Comparison of ENCODE assay signal across 27 cellular contexts in genomic region chr18:22113144-22113813, GRCh38. TPM values are rescaled to one million over a fixed set of nuclear protein-coding genes. Genes with fewer than 3 reads are reported as not detected.
A peak's percentile ranks its signal among the peaks of the same experiment; 100 is the strongest.
DNase-seq lines count a peak whose midpoint lies in the region; ATAC-seq, FAIRE-seq and TF ChIP-seq lines count a peak whose summit lies in the region.
"Had no signal": no experiment of that assay in that cellular context is flagged by ENCODE, and none has a peak within 500 bp of the region (broad histone marks: within the 10 kb centered on the region; RNA-seq: fewer than 3 reads in every experiment).

No MANE protein-coding gene starts in this region.

- no peaks in the 10 kb centered on the region for H3K36me3 ChIP-seq in adrenal gland (replicated peaks in 1 of 2)
- H3K36me3 ChIP-seq in hepatocyte (replicated peaks; ENCODE audit: insufficient read depth, low read depth), result no peaks in the 10 kb centered on the region
- no peaks in the 10 kb centered on the region for H3K36me3 ChIP-seq in pancreas
- no peaks in the 10 kb centered on the region for H3K36me3 ChIP-seq in A673 (ENCODE audit: insufficient read depth, low read length, poor library complexity, severe bottlenecking)
- H3K36me3 ChIP-seq: left lung had no signal

- peak; percentile 51 to 65 (median 59) for ATAC-seq in pancreas
- ATAC-seq: activated CD4-positive, CD25-positive, alpha-beta regulatory T cell treated with anti-CD3 and anti-CD28 coated beads, Interleukin-2, amount 50 U/mL, for 24 hours; activated CD8-positive, alpha-beta T cell treated with anti-CD3 and anti-CD28 coated beads, Interleukin-2, amount 10 ng/mL, durations not matched to agents 7 days and 5 days; GM23338; left lung had no signal

- BruUV-seq in A673 (replicated peaks; lab: Mats Ljungman, UMichigan), result no TSS peak

- H2AFZ ChIP-seq in hepatocyte, result no peak overlapping the region
- H2AFZ ChIP-seq: GM23338 had no signal

- POLR2A ChIA-PET in A673 (lab: Charles Lee; ENCODE audit: low non-redundant PET), result no interaction called here

- TF ChIP-seq POLR2A in H54 (IDR thresholded peaks at IDR 0.05; ENCODE audit: low read depth, low read length) (no peak), adrenal gland (IDR thresholded peaks at IDR 0.05) (no peak)

- H3K27me3 ChIP-seq in adrenal gland (no peaks in the 10 kb centered on the region), hepatocyte (no peaks in the 10 kb centered on the region), pancreas (no peaks in the 10 kb centered on the region), A673 (replicated peaks; ENCODE audit: insufficient read depth, low read depth, low read length, poor library complexity) (no peaks in the 10 kb centered on the region)
- H3K27me3 ChIP-seq: left lung had no signal

- H3K9me3 ChIP-seq in adrenal gland (replicated peaks in 1 of 3) (no peaks in the 10 kb centered on the region), hepatocyte (ENCODE audit: low read depth) (no peaks in the 10 kb centered on the region), pancreas (no peaks in the 10 kb centered on the region), A673 (ENCODE audit: low read depth, low read length, poor library complexity, severe bottlenecking) (no peaks in the 10 kb centered on the region)
- H3K9me3 ChIP-seq: left lung had no signal

- 29 to 46% (median 39%) methylated on average over 9 of the region's 9 CpGs for WGBS in adrenal gland, 4 donors
- 84% methylated on average over 9 of the region's 9 CpGs for WGBS in hepatocyte (ENCODE audit: low lambda C conversion rate, missing lambda C conversion rate)
- 25% methylated on average over 9 of the region's 9 CpGs for WGBS in pancreas, 2 donors

- CTCF ChIA-PET in A673 (lab: Charles Lee), result no interaction called here

- FAIRE-seq in H54 (lab: Jason Lieb, UNC), result no peak
- no peak for FAIRE-seq in pancreas (lab: Jason Lieb, UNC)
- no peak for FAIRE-seq in D721Med (lab: Jason Lieb, UNC)
- FAIRE-seq: endothelial cell of umbilical vein had no signal

- DNase-seq in H54 (ENCODE audit: insufficient read length, low spot score) (peak; percentile 5), adrenal gland (peak; percentile 71 to 91 (median 81)), hepatocyte (ENCODE audit: low spot score) (no peak), pancreas (peak in 4 of 6 donors; percentile 40 to 73 (median 61)), A673 (ENCODE audit: low spot score) (no peak), NCI-H524 treated with DMSO at 0.1 percent for 48 hours (lab: John Stamatoyannopoulos, UW) (no peak), NCI-H1092 (lab: John Stamatoyannopoulos, UW) (no peak), D721Med (ENCODE audit: insufficient read length, low spot score) (no peak)
- DNase-seq: activated CD8-positive, alpha-beta T cell treated with anti-CD3 and anti-CD28 coated beads, Interleukin-2, amount 10 ng/mL, durations not matched to agents 7 days and 5 days; activated naive CD4-positive, alpha-beta T cell treated with Interleukin-2 at 50 U/mL for 16 hours; activated T-cell treated with anti-CD3 and anti-CD28 coated beads, Interleukin-2, amount 50 U/mL, for 1 hour; amniotic stem cell; C1 segment of cervical spinal cord; Calu3; caudate nucleus; dermis blood vessel endothelial cell; glutamatergic neuron; IMR-90; MM.1S; NCI-H1436; SHP77 treated with DMSO at 0.1 percent for 48 hours; stimulated activated CD4-positive, alpha-beta T cell treated with anti-CD3 and anti-CD28 coated beads, Interleukin-4, amount 100 ng/mL, for 4 hours; trophoblast cell had no signal

- no peak overlapping the region for H3K27ac ChIP-seq in adrenal gland
- peak overlapping the region; percentile 82 for H3K27ac ChIP-seq in hepatocyte
- no peak overlapping the region for H3K27ac ChIP-seq in pancreas
- H3K27ac ChIP-seq in A673 (ENCODE audit: low read depth, low read length, poor library complexity, severe bottlenecking), result no peak overlapping the region
- H3K27ac ChIP-seq: left lung had no signal

- H3K9me2 ChIP-seq in hepatocyte (replicated peaks; ENCODE audit: insufficient read depth), result no peaks in the 10 kb centered on the region

- TF ChIP-seq CTCF in adrenal gland (IDR thresholded peaks at IDR 0.05), result no peak
- no peak for TF ChIP-seq CTCF in hepatocyte (IDR thresholded peaks at IDR 0.05; ENCODE audit: poor library complexity)
- no peak for TF ChIP-seq CTCF in pancreas (IDR thresholded peaks at IDR 0.05)
- TF ChIP-seq CTCF in A673 (conservative IDR thresholded peaks at IDR 0.05; ENCODE audit: low read depth, low read length), result no peak
- no peak for TF ChIP-seq CTCF in D721Med (IDR thresholded peaks at IDR 0.05; ENCODE audit: insufficient read depth, missing control alignments)

- H3K4me2 ChIP-seq in hepatocyte, result no peak overlapping the region
- H3K4me2 ChIP-seq: GM23338 had no signal

- intact Hi-C loops in adrenal gland (cut with DNase I) (no loop called here), pancreas (cut with DNase I) (no loop called here), A673 (cut with micrococcal nuclease; ENCODE audit: unreplicated experiment) (no loop called here)

- no peaks in the 10 kb centered on the region for H4K20me1 ChIP-seq in hepatocyte (ENCODE audit: insufficient read depth, poor library complexity, severe bottlenecking)

- H3K4me3 ChIP-seq in adrenal gland (no peak overlapping the region), hepatocyte (no peak overlapping the region), pancreas (no peak overlapping the region), A673 (ENCODE audit: low read depth, low read length, poor library complexity, severe bottlenecking) (no peak overlapping the region)
- H3K4me3 ChIP-seq: GM23338, left lung had no signal

- H3K4me1 ChIP-seq in adrenal gland (replicated peaks in 1 of 2), result peaks cover 4 to 5% of the 10 kb centered on the region in 2 donors
- peaks cover 25% of the 10 kb centered on the region for H3K4me1 ChIP-seq in hepatocyte (ENCODE audit: insufficient read depth)
- H3K4me1 ChIP-seq in pancreas, result peaks cover 8 to 13% (median 12%) of the 10 kb centered on the region in 3 donors
- no peaks in the 10 kb centered on the region for H3K4me1 ChIP-seq in A673 (ENCODE audit: insufficient read depth, low read length, poor library complexity, severe bottlenecking)
- H3K4me1 ChIP-seq: left lung had no signal

- H3K79me2 ChIP-seq in hepatocyte, result peaks cover 10% of the 10 kb centered on the region

RNA-seq across cellular contexts. Expression of gene GATA6, which starts 56.1 kb away (rescaled TPM):
- total RNA-seq in adrenal gland (100 to 1,000 TPM; 118 to 222 (median 141) TPM), hepatocyte (122 and 125 TPM in 2 replicates), pancreas (10 to 100 TPM; 18.8 to 36.4 (median 24.9) TPM), A673 (2021) (0.20 and 0.21 TPM in 2 replicates)
- polyA plus RNA-seq in adrenal gland (10 to 100 TPM; 31.3 to 55.7 (median 48.2) TPM), hepatocyte (116 and 128 TPM in 2 replicates), pancreas (10 to 100 TPM; 15.4 to 20.1 TPM)
- total RNA-seq: activated CD8-positive, alpha-beta T cell treated with anti-CD3 and anti-CD28 coated beads, Interleukin-2, amount 10 ng/mL, durations not matched to agents 7 days and 5 days; GM23338 had no signal

Comparison
In these comparisons a context has a peak if more than half of its experiments do, and no peak if none do; other contexts are left out.
1. DNase-seq: peak in H54 (single experiment), adrenal gland (7 of 7) and pancreas (4 of 6); none in hepatocyte (single experiment), A673 (single experiment), NCI-H524 treated with DMSO at 0.1 percent for 48 hours (single experiment), NCI-H1092 (single experiment) and D721Med (single experiment).
2. RNA of gene GATA6, which starts 56.1 kb away (total RNA-seq): 118 to 222 TPM in adrenal gland, 122 to 125 TPM in hepatocyte and 18.8 to 36.4 TPM in pancreas; 0.20 to 0.21 TPM in A673; every median in the first group is over 10 times any median in the second.